Comparison of ENCODE assay signal across 8 cellular contexts in the genomic region with DNA sequence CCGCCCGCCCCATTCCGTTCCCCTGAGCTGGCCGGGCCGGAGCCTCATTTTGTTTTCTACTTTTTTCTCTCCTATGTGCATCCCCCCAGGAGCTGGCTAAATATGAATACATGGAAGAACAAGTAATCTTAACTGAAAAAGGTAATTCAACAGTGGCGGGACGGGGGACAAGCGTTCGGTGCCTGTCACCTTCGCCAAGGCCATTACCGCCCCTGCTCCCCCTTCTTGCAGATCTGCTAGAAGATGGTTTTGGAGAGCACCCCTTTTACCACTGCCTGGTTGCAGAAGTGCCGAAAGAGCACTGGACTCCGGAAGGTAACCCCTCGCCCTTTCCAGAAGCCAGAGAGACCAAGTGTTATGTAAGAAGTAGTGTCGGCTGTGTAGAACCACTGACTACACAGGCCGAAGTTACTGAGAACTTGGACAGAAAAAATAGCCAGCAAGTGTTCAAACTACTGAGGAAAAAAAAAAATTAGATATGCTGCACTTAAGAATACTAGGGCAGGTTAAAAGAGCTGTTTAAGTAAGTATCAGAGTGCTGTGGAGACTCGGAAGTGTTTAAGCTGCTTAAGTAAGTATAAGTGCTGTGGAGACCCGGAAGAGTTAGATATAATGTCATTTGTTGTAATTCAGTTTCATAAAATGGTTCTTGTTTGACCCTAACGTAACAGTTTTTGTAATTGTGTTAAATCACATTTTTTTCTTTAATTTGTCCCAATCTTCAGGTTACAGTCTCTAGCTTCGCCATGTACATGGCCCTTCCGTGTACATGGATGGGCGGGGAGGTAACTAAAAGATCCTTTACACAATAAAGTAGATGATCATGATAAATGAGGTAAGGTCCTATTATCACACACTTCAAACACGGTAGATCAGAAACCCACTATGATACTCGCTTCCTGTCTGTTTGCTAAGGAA. TPM values are rescaled to one million over a fixed set of nuclear protein-coding genes. Genes with fewer than 3 reads are reported as not detected.
A peak's percentile ranks its signal among the peaks of the same experiment; 100 is the strongest.
DNase-seq lines count a peak whose midpoint lies in the region; ATAC-seq lines count a peak whose summit lies in the region.

No MANE protein-coding gene starts in this region.

- intact Hi-C loops in activated T-helper 2 cell treated with anti-CD3 and anti-CD28 coated beads, Interferon-gamma antibody, Interleukin-2, Interleukin-4, amounts not matched to agents 10 μg/mL and 5 μg/mL and 100 μg/mL, durations not matched to agents 14 hours and 24 hours and 36 hours (cut with micrococcal nuclease) = loop anchor here (1.0 to 5.0 kb wide), 4 partner anchors 41 to 368 kb away; a partner anchor contains a TSS
- intact Hi-C loops in right cardiac atrium (cut with DNase I) = loop anchor here (2.0 to 5.0 kb wide), 2 partner anchors 117 to 118 kb away; no protein-coding TSS in a partner anchor

- no peaks in the 10 kb centered on the region for H3K9me3 Mint-ChIP-seq in activated CD8-positive, alpha-beta memory T cell treated with anti-CD3 and anti-CD28 coated beads, Interleukin-2, amount 10 ng/mL, durations not matched to agents 7 days and 5 days (ENCODE audit: low read depth)
- no peaks in the 10 kb centered on the region for H3K9me3 Mint-ChIP-seq in activated T-helper 2 cell treated with anti-CD3 and anti-CD28 coated beads, Interferon-gamma antibody, Interleukin-2, Interleukin-4, amounts not matched to agents 10 μg/mL and 5 μg/mL and 100 μg/mL, durations not matched to agents 14 hours and 24 hours and 36 hours

- H3K27me3 ChIP-seq in right cardiac atrium (ENCODE audit: control insufficient read depth, insufficient read depth) (no peaks in the 10 kb centered on the region), skeletal muscle satellite cell (ENCODE audit: control insufficient read depth, insufficient read depth, low read length) (no peaks in the 10 kb centered on the region)

- no peaks in the 10 kb centered on the region for H3K9me3 ChIP-seq in right cardiac atrium (ENCODE audit: control insufficient read depth, low read length)
- no peaks in the 10 kb centered on the region for H3K9me3 ChIP-seq in skeletal muscle satellite cell (replicated peaks; ENCODE audit: low read length)

- H3K27me3 Mint-ChIP-seq in activated CD8-positive, alpha-beta memory T cell treated with anti-CD3 and anti-CD28 coated beads, Interleukin-2, amount 10 ng/mL, durations not matched to agents 7 days and 5 days = no peaks in the 10 kb centered on the region
- no peaks in the 10 kb centered on the region for H3K27me3 Mint-ChIP-seq in activated T-helper 2 cell treated with anti-CD3 and anti-CD28 coated beads, Interferon-gamma antibody, Interleukin-2, Interleukin-4, amounts not matched to agents 10 μg/mL and 5 μg/mL and 100 μg/mL, durations not matched to agents 14 hours and 24 hours and 36 hours (ENCODE audit: low read depth)

- peak overlapping the region; percentile 93 for H3K9ac ChIP-seq in skeletal muscle satellite cell (ENCODE audit: low read depth, low read length)

- peak overlapping the region; percentile 97 for H3K27ac ChIP-seq in right cardiac atrium (ENCODE audit: low read length)

- WGBS in right cardiac atrium = 14% methylated on average over 24 of the region's 24 CpGs

- H3K4me3 ChIP-seq in right cardiac atrium (ENCODE audit: low read length) (peak overlapping the region; percentile 75), skeletal muscle satellite cell (ENCODE audit: low read length) (peak overlapping the region; percentile 91)

- peak; percentile 48 for DNase-seq in activated CD8-positive, alpha-beta memory T cell treated with anti-CD3 and anti-CD28 coated beads, Interleukin-2, amount 10 ng/mL, durations not matched to agents 7 days and 5 days
- DNase-seq in activated CD8-positive, alpha-beta memory T cell treated with anti-CD3 and anti-CD28 coated beads, Interleukin-2, amount 50 U/mL, for 4 hours = no peak
- peak; percentile 11 for DNase-seq in activated T-helper 2 cell treated with anti-CD3 and anti-CD28 coated beads, Interferon-gamma antibody, Interleukin-2, Interleukin-4, amounts not matched to agents 10 μg/mL and 5 μg/mL and 100 μg/mL, durations not matched to agents 14 hours and 24 hours and 36 hours (ENCODE audit: low spot score)
- DNase-seq in right cardiac atrium = peak in 1 of 3 donors; percentile 55
- DNase-seq in NCI-H2171 treated with DMSO at 0.1 percent for 48 hours (lab: John Stamatoyannopoulos, UW) = no peak
- no peak for DNase-seq in dermis blood vessel endothelial cell

- peak overlapping the region; percentile 92 for H3K4me3 Mint-ChIP-seq in activated CD8-positive, alpha-beta memory T cell treated with anti-CD3 and anti-CD28 coated beads, Interleukin-2, amount 10 ng/mL, durations not matched to agents 7 days and 5 days
- peak overlapping the region; percentile 90 for H3K4me3 Mint-ChIP-seq in activated T-helper 2 cell treated with anti-CD3 and anti-CD28 coated beads, Interferon-gamma antibody, Interleukin-2, Interleukin-4, amounts not matched to agents 10 μg/mL and 5 μg/mL and 100 μg/mL, durations not matched to agents 14 hours and 24 hours and 36 hours (ENCODE audit: low read depth)

- peaks cover 15% of the 10 kb centered on the region for H3K36me3 ChIP-seq in skeletal muscle satellite cell (ENCODE audit: insufficient read depth, low read length)

- H3K4me2 ChIP-seq in skeletal muscle satellite cell (ENCODE audit: low read length) = peak overlapping the region; percentile 81

- H3K27ac Mint-ChIP-seq in activated CD8-positive, alpha-beta memory T cell treated with anti-CD3 and anti-CD28 coated beads, Interleukin-2, amount 10 ng/mL, durations not matched to agents 7 days and 5 days = peak overlapping the region; percentile 97
- peak overlapping the region; percentile 86 for H3K27ac Mint-ChIP-seq in activated T-helper 2 cell treated with anti-CD3 and anti-CD28 coated beads, Interferon-gamma antibody, Interleukin-2, Interleukin-4, amounts not matched to agents 10 μg/mL and 5 μg/mL and 100 μg/mL, durations not matched to agents 14 hours and 24 hours and 36 hours

- peaks cover 25% of the 10 kb centered on the region for H3K36me3 Mint-ChIP-seq in activated CD8-positive, alpha-beta memory T cell treated with anti-CD3 and anti-CD28 coated beads, Interleukin-2, amount 10 ng/mL, durations not matched to agents 7 days and 5 days
- peaks cover 29% of the 10 kb centered on the region for H3K36me3 Mint-ChIP-seq in activated T-helper 2 cell treated with anti-CD3 and anti-CD28 coated beads, Interferon-gamma antibody, Interleukin-2, Interleukin-4, amounts not matched to agents 10 μg/mL and 5 μg/mL and 100 μg/mL, durations not matched to agents 14 hours and 24 hours and 36 hours (ENCODE audit: low read depth)

- H3K4me1 Mint-ChIP-seq in activated CD8-positive, alpha-beta memory T cell treated with anti-CD3 and anti-CD28 coated beads, Interleukin-2, amount 10 ng/mL, durations not matched to agents 7 days and 5 days = peaks cover 38% of the 10 kb centered on the region
- peaks cover 31% of the 10 kb centered on the region for H3K4me1 Mint-ChIP-seq in activated T-helper 2 cell treated with anti-CD3 and anti-CD28 coated beads, Interferon-gamma antibody, Interleukin-2, Interleukin-4, amounts not matched to agents 10 μg/mL and 5 μg/mL and 100 μg/mL, durations not matched to agents 14 hours and 24 hours and 36 hours (ENCODE audit: low read depth)

- peak; percentile 0 for ATAC-seq in activated CD8-positive, alpha-beta memory T cell treated with anti-CD3 and anti-CD28 coated beads, Interleukin-2, amount 10 ng/mL, durations not matched to agents 7 days and 5 days
- ATAC-seq in right cardiac atrium = peak in 1 of 2 donors; percentile 3
- ATAC-seq in esophagus mucosa = no peak

- H3K4me1 ChIP-seq in right cardiac atrium (ENCODE audit: control insufficient read depth, insufficient read depth, low read length) (peaks cover 1% of the 10 kb centered on the region), skeletal muscle satellite cell (ENCODE audit: control insufficient read depth, insufficient read depth, low read length) (peaks cover 21% of the 10 kb centered on the region)

- CTCF ChIA-PET in activated CD8-positive, alpha-beta memory T cell treated with anti-CD3 and anti-CD28 coated beads, Interleukin-2, amount 10 ng/mL, durations not matched to agents 7 days and 5 days (lab: Charles Lee) = interaction anchor here (0.8 to 2.7 kb wide), 14 partner anchors 13 to 660 kb away, joined by 3 to 36 read pairs (median 4); a partner anchor contains a TSS

RNA-seq across cellular contexts. Expression of a gene that starts 0.9 kb away (rescaled TPM):
- 100 to 1,000 TPM in 1 of 2 experiments, 10 to 100 TPM in 1; 96.1 to 204 TPM for total RNA-seq in activated CD8-positive, alpha-beta memory T cell treated with anti-CD3 and anti-CD28 coated beads, Interleukin-2, amount 10 ng/mL, durations not matched to agents 7 days and 5 days
- 76.7 and 78.8 TPM in 2 replicates for total RNA-seq in activated T-helper 2 cell treated with anti-CD3 and anti-CD28 coated beads, Interferon-gamma antibody, Interleukin-2, Interleukin-4, amounts not matched to agents 10 μg/mL and 5 μg/mL and 100 μg/mL, durations not matched to agents 14 hours and 24 hours and 36 hours
- 100 to 1,000 TPM; 275 to 486 (median 317) TPM for total RNA-seq in right cardiac atrium
- 523 TPM for polyA plus RNA-seq in right cardiac atrium
- 122 and 238 TPM in 2 replicates for total RNA-seq in skeletal muscle satellite cell (2012; rRNA removed)
- 272 TPM for total RNA-seq in esophagus mucosa
- 305 and 422 TPM in 2 replicates for total RNA-seq in dermis blood vessel endothelial cell

RNA-seq across cellular contexts. Expression of a gene that starts 40.8 kb away (rescaled TPM):
- 10 to 100 TPM; 37.7 to 49.0 TPM for total RNA-seq in activated CD8-positive, alpha-beta memory T cell treated with anti-CD3 and anti-CD28 coated beads, Interleukin-2, amount 10 ng/mL, durations not matched to agents 7 days and 5 days
- total RNA-seq in activated T-helper 2 cell treated with anti-CD3 and anti-CD28 coated beads, Interferon-gamma antibody, Interleukin-2, Interleukin-4, amounts not matched to agents 10 μg/mL and 5 μg/mL and 100 μg/mL, durations not matched to agents 14 hours and 24 hours and 36 hours = 75.2 and 76.0 TPM in 2 replicates
- 10 to 100 TPM; 33.5 to 50.2 (median 38.3) TPM for total RNA-seq in right cardiac atrium
- polyA plus RNA-seq in right cardiac atrium = 42.3 TPM
- total RNA-seq in skeletal muscle satellite cell (2012; rRNA removed) = 67.7 and 70.2 TPM in 2 replicates
- total RNA-seq in esophagus mucosa = 7.2 TPM
- total RNA-seq in dermis blood vessel endothelial cell = 86.1 and 87.3 TPM in 2 replicates

Comparison
In these comparisons a context has a peak if more than half of its experiments do, and no peak if none do; other contexts are left out.
1. DNase-seq: peak in activated CD8-positive, alpha-beta memory T cell treated with anti-CD3 and anti-CD28 coated beads, Interleukin-2, amount 10 ng/mL, durations not matched to agents 7 days and 5 days (single experiment) and activated T-helper 2 cell treated with anti-CD3 and anti-CD28 coated beads, Interferon-gamma antibody, Interleukin-2, Interleukin-4, amounts not matched to agents 10 μg/mL and 5 μg/mL and 100 μg/mL, durations not matched to agents 14 hours and 24 hours and 36 hours (single experiment); none in activated CD8-positive, alpha-beta memory T cell treated with anti-CD3 and anti-CD28 coated beads, Interleukin-2, amount 50 U/mL, for 4 hours (single experiment), NCI-H2171 treated with DMSO at 0.1 percent for 48 hours (single experiment) and dermis blood vessel endothelial cell (single experiment).